1 cellular context compared by ENCODE assay signal in genomic region chr3:148128136-148128535, GRCh38.
TF ChIP-seq lines count a peak whose summit lies in the region.

No MANE protein-coding gene starts in this region.

TF ChIP-seq in GM23338, 12 proteins besides CTCF, POLR2A, EP300 and RAD21 (continued from another document):
- TF ChIP-seq ZNF462 (CRISPR knock-in tag; IDR thresholded peaks at IDR 0.05) (no peak), EZH2phosphoT487 (IDR thresholded peaks at IDR 0.05; ENCODE audit: unreplicated experiment) (no peak), JUNB (IDR thresholded peaks at IDR 0.05; ENCODE audit: unreplicated experiment) (no peak), STAT1 (IDR thresholded peaks at IDR 0.05; ENCODE audit: unreplicated experiment) (no peak), NANOG (IDR thresholded peaks at IDR 0.05; ENCODE audit: borderline replicate concordance) (no peak), CREB1 (CRISPR knock-in tag; IDR thresholded peaks at IDR 0.05; ENCODE audit: low read depth) (no peak), REST (IDR thresholded peaks at IDR 0.05; ENCODE audit: unreplicated experiment) (no peak)
